18 cellular contexts compared by ENCODE assay signal in genomic region chr1:101220906-101221305, GRCh38. TPM values are rescaled to one million over a fixed set of nuclear protein-coding genes. Genes with fewer than 3 reads are reported as not detected.
A peak's percentile ranks its signal among the peaks of the same experiment; 100 is the strongest.
DNase-seq lines count a peak whose midpoint lies in the region; ATAC-seq lines count a peak whose summit lies in the region.
"Had no signal": no experiment of that assay in that cellular context is flagged by ENCODE, and none has a peak within 500 bp of the region (broad histone marks: within the 10 kb centered on the region; RNA-seq: fewer than 3 reads in every experiment).

No MANE protein-coding gene starts in this region.

- H3K9me3 Mint-ChIP-seq in activated CD4-positive, alpha-beta T cell treated with anti-CD3 and anti-CD28 coated beads for 36 hours (ENCODE audit: low read depth): no peaks in the 10 kb centered on the region
- no peaks in the 10 kb centered on the region for H3K9me3 Mint-ChIP-seq in activated naive CD8-positive, alpha-beta T cell treated with anti-CD3 and anti-CD28 coated beads, Interleukin-2, amount 50 U/mL, for 24 hours

- H3K4me1 Mint-ChIP-seq in activated CD4-positive, alpha-beta T cell treated with anti-CD3 and anti-CD28 coated beads for 36 hours: peaks cover 36% of the 10 kb centered on the region
- H3K4me1 Mint-ChIP-seq in T-helper 17 cell: peaks cover 20% of the 10 kb centered on the region
- peaks cover 25% of the 10 kb centered on the region for H3K4me1 Mint-ChIP-seq in activated naive CD8-positive, alpha-beta T cell treated with anti-CD3 and anti-CD28 coated beads, Interleukin-2, amount 50 U/mL, for 24 hours

- DNase-seq in activated CD4-positive, alpha-beta T cell treated with anti-CD3 and anti-CD28 coated beads for 36 hours: no peak
- DNase-seq in activated CD4-positive, alpha-beta T cell treated with anti-CD3 and anti-CD28 coated beads, Interleukin-2, amount 50 U/mL, for 4 hours: no peak
- peak; percentile 36 for DNase-seq in CD1c-positive myeloid dendritic cell (ENCODE audit: extremely low spot score)
- DNase-seq in T-helper 17 cell: no peak
- no peak for DNase-seq in activated naive CD8-positive, alpha-beta T cell treated with anti-CD3 and anti-CD28 coated beads, Interleukin-2, amount 50 U/mL, for 24 hours
- no peak for DNase-seq in activated CD8-positive, alpha-beta memory T cell treated with anti-CD3 and anti-CD28 coated beads, Interleukin-2, amount 50 U/mL, for 4 hours
- DNase-seq in SW480 (ENCODE audit: low spot score): no peak
- DNase-seq: C1 segment of cervical spinal cord, DMS153, H7, KG1, NCI-H1092, NCI-H146, NCI-H2081, NCI-H510A, NCI-H82 had no signal

- H3K27ac Mint-ChIP-seq in activated CD4-positive, alpha-beta T cell treated with anti-CD3 and anti-CD28 coated beads for 36 hours: peak overlapping the region; percentile 8
- H3K27ac Mint-ChIP-seq in T-helper 17 cell: no peak overlapping the region
- peak overlapping the region; percentile 55 for H3K27ac Mint-ChIP-seq in activated naive CD8-positive, alpha-beta T cell treated with anti-CD3 and anti-CD28 coated beads, Interleukin-2, amount 50 U/mL, for 24 hours

- CTCF ChIA-PET in activated CD4-positive, alpha-beta T cell treated with anti-CD3 and anti-CD28 coated beads for 36 hours (lab: Charles Lee): interaction anchor here (0.7 to 1.3 kb wide), 5 partner anchors 9 to 458 kb away, joined by 3 to 6 read pairs (median 3); no protein-coding TSS in a partner anchor

- no peaks in the 10 kb centered on the region for H3K27me3 Mint-ChIP-seq in activated CD4-positive, alpha-beta T cell treated with anti-CD3 and anti-CD28 coated beads for 36 hours
- no peaks in the 10 kb centered on the region for H3K27me3 Mint-ChIP-seq in T-helper 17 cell
- no peaks in the 10 kb centered on the region for H3K27me3 Mint-ChIP-seq in activated naive CD8-positive, alpha-beta T cell treated with anti-CD3 and anti-CD28 coated beads, Interleukin-2, amount 50 U/mL, for 24 hours

- no peak for ATAC-seq in activated CD4-positive, alpha-beta T cell treated with anti-CD3 and anti-CD28 coated beads for 36 hours
- no peak for ATAC-seq in T-helper 17 cell
- no peak for ATAC-seq in activated naive CD8-positive, alpha-beta T cell treated with anti-CD3 and anti-CD28 coated beads, Interleukin-2, amount 50 U/mL, for 24 hours
- no peak for ATAC-seq in GM19351 (IDR thresholded peaks at IDR 0.05; ENCODE audit: unreplicated experiment)
- ATAC-seq: Panc1 had no signal

- intact Hi-C loops in activated CD4-positive, alpha-beta T cell treated with anti-CD3 and anti-CD28 coated beads for 36 hours (cut with DNase I, micrococcal nuclease): no loop called here

- POLR2A ChIA-PET in activated CD4-positive, alpha-beta T cell treated with anti-CD3 and anti-CD28 coated beads for 36 hours (lab: Charles Lee): no interaction called here

- no peaks in the 10 kb centered on the region for H3K9me3 ChIP-seq in T-helper 17 cell (ENCODE audit: control insufficient read depth, low read length, poor library complexity, severe bottlenecking)

- no peak overlapping the region for H3K4me3 Mint-ChIP-seq in activated CD4-positive, alpha-beta T cell treated with anti-CD3 and anti-CD28 coated beads for 36 hours
- H3K4me3 Mint-ChIP-seq in T-helper 17 cell: peak overlapping the region; percentile 39
- no peak overlapping the region for H3K4me3 Mint-ChIP-seq in activated naive CD8-positive, alpha-beta T cell treated with anti-CD3 and anti-CD28 coated beads, Interleukin-2, amount 50 U/mL, for 24 hours

- peaks cover 4% of the 10 kb centered on the region for H3K36me3 Mint-ChIP-seq in activated CD4-positive, alpha-beta T cell treated with anti-CD3 and anti-CD28 coated beads for 36 hours (ENCODE audit: low read depth)
- H3K36me3 Mint-ChIP-seq in T-helper 17 cell (ENCODE audit: low read depth): peaks cover 4% of the 10 kb centered on the region
- H3K36me3 Mint-ChIP-seq in activated naive CD8-positive, alpha-beta T cell treated with anti-CD3 and anti-CD28 coated beads, Interleukin-2, amount 50 U/mL, for 24 hours (ENCODE audit: low read depth): no peaks in the 10 kb centered on the region

RNA-seq across cellular contexts. Expression of gene S1PR1, which starts 15.9 kb away (rescaled TPM):
- total RNA-seq in activated CD4-positive, alpha-beta T cell treated with anti-CD3 and anti-CD28 coated beads for 36 hours: 100 to 1,000 TPM; 109 to 130 TPM
- total RNA-seq in T-helper 17 cell: 100 to 1,000 TPM; 157 to 226 TPM
